2 cellular contexts compared by ENCODE assay signal in genomic region chr17:46903762-46904672, GRCh38.
A peak's percentile ranks its signal among the peaks of the same experiment; 100 is the strongest.
TF ChIP-seq lines count a peak whose summit lies in the region.

No MANE protein-coding gene starts in this region.

TF ChIP-seq in K562, 482 proteins besides CTCF, POLR2A, EP300 and RAD21:
- TF ChIP-seq RFX1 (IDR thresholded peaks at IDR 0.05) (peak; percentile 19; the same call in 1 of the 2 replicates), EGR1 (conservative IDR thresholded peaks at IDR 0.05) (peak; percentile 50; the same call in 1 of the 2 replicates)
- TF ChIP-seq, protein P1, sequence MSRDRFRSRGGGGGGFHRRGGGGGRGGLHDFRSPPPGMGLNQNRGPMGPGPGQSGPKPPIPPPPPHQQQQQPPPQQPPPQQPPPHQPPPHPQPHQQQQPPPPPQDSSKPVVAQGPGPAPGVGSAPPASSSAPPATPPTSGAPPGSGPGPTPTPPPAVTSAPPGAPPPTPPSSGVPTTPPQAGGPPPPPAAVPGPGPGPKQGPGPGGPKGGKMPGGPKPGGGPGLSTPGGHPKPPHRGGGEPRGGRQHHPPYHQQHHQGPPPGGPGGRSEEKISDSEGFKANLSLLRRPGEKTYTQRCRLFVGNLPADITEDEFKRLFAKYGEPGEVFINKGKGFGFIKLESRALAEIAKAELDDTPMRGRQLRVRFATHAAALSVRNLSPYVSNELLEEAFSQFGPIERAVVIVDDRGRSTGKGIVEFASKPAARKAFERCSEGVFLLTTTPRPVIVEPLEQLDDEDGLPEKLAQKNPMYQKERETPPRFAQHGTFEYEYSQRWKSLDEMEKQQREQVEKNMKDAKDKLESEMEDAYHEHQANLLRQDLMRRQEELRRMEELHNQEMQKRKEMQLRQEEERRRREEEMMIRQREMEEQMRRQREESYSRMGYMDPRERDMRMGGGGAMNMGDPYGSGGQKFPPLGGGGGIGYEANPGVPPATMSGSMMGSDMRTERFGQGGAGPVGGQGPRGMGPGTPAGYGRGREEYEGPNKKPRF (IDR thresholded peaks at IDR 0.05; ENCODE audit: low read depth, low read length) = no peak

TF ChIP-seq in WTC11, 78 proteins besides CTCF, POLR2A, EP300 and RAD21:
- TF ChIP-seq MXD4 (CRISPR knock-in tag; IDR thresholded peaks at IDR 0.05; ENCODE audit: borderline replicate concordance) (no peak), ZNF671 (CRISPR knock-in tag; IDR thresholded peaks at IDR 0.05) (no peak), GRHL2 (CRISPR knock-in tag; IDR thresholded peaks at IDR 0.05; ENCODE audit: insufficient replicate concordance, severe bottlenecking) (no peak), NFYB (CRISPR knock-in tag; conservative IDR thresholded peaks at IDR 0.05; ENCODE audit: low read depth) (no peak), HMGA2 (CRISPR knock-in tag; IDR thresholded peaks at IDR 0.05) (no peak), CREM (CRISPR knock-in tag; IDR thresholded peaks at IDR 0.05) (no peak)
- TF ChIP-seq, protein P2, sequence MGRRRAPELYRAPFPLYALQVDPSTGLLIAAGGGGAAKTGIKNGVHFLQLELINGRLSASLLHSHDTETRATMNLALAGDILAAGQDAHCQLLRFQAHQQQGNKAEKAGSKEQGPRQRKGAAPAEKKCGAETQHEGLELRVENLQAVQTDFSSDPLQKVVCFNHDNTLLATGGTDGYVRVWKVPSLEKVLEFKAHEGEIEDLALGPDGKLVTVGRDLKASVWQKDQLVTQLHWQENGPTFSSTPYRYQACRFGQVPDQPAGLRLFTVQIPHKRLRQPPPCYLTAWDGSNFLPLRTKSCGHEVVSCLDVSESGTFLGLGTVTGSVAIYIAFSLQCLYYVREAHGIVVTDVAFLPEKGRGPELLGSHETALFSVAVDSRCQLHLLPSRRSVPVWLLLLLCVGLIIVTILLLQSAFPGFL (CRISPR knock-in tag; IDR thresholded peaks at IDR 0.05; ENCODE audit: borderline replicate concordance) = no peak
TF ChIP-seq in WTC11: peak in this region for 0.
